Comparison of ENCODE assay signal across 15 cellular contexts in genomic region chr3:40073310-40074007, GRCh38.
DNase-seq lines count a peak whose midpoint lies in the region; ATAC-seq and TF ChIP-seq lines count a peak whose summit lies in the region.
"Had no signal": no experiment of that assay in that cellular context is flagged by ENCODE, and none has a peak within 500 bp of the region (broad histone marks: within the 10 kb centered on the region; RNA-seq: fewer than 3 reads in every experiment).

No MANE protein-coding gene starts in this region.

- H3K36me3 ChIP-seq in HCT116 (ENCODE audit: control insufficient read depth in 1 of 2, insufficient read depth in 2 of 2, low read length in 2 of 2), result no peaks in the 10 kb centered on the region
- no peaks in the 10 kb centered on the region for H3K36me3 ChIP-seq in gastroesophageal sphincter
- H3K36me3 ChIP-seq: vagina had no signal

- no peaks in the 10 kb centered on the region for H3K9me2 ChIP-seq in HCT116 (ENCODE audit: insufficient read depth)

- H3K79me2 ChIP-seq in HCT116 (ENCODE audit: insufficient read depth, low read length), result no peaks in the 10 kb centered on the region

- peak; percentile 82 for ATAC-seq in HCT116
- no peak for ATAC-seq in gastroesophageal sphincter
- no peak for ATAC-seq in GM21447 (IDR thresholded peaks at IDR 0.05; ENCODE audit: unreplicated experiment)
- no peak for ATAC-seq in GM21390 (IDR thresholded peaks at IDR 0.05; ENCODE audit: unreplicated experiment)
- ATAC-seq: activated T-cell treated with anti-CD3 and anti-CD28 coated beads, Interleukin-2, amount 50 U/mL, for 4 hours; psoas muscle had no signal

- DNase-seq in AG09309 (ENCODE audit: low read depth), result no peak
- peak; percentile 0 for DNase-seq in HCT116 (ENCODE audit: low read depth, low spot score)
- DNase-seq in iPS-NIHi7 (ENCODE audit: extremely low spot score), result peak; percentile 49
- DNase-seq in NCI-H1436 (lab: John Stamatoyannopoulos, UW), result no peak
- DNase-seq: activated T-cell treated with anti-CD3 and anti-CD28 coated beads, Interleukin-2, amount 50 U/mL, for 4 hours; DMS79 treated with DMSO at 0.1 percent for 48 hours; NCI-H2107; PC-9; psoas muscle had no signal

- H4K20me1 ChIP-seq in HCT116 (ENCODE audit: insufficient read depth), result no peaks in the 10 kb centered on the region

- H3K9me3 ChIP-seq in HCT116 (ENCODE audit: control insufficient read depth in 1 of 2, insufficient read depth in 1 of 2, low read depth in 1 of 2, low read length in 2 of 2), result no peaks in the 10 kb centered on the region
- no peaks in the 10 kb centered on the region for H3K9me3 ChIP-seq in gastroesophageal sphincter
- H3K9me3 ChIP-seq: psoas muscle, vagina had no signal

- CTCF ChIA-PET in HCT116 (lab: Charles Lee), result no interaction called here

- POLR2A ChIA-PET in HCT116 (lab: Charles Lee), result no interaction called here

- RAD21 ChIA-PET in HCT116 (lab: Charles Lee; ENCODE audit: low non-redundant PET in 1 of 2, low total read pairs in 2 of 2, uncharacterized antibody in 2 of 2, unreplicated experiment in 2 of 2), result no interaction called here

- H3K27me3 ChIP-seq in HCT116 (ENCODE audit: insufficient read depth, low read length) (no peaks in the 10 kb centered on the region), gastroesophageal sphincter (no peaks in the 10 kb centered on the region)
- H3K27me3 ChIP-seq: vagina had no signal

- TF ChIP-seq RAD21 in HCT116 (IDR thresholded peaks at IDR 0.05; ENCODE audit: low read depth), result no peak

- 63 to 69% methylated on average over 10 of the region's 11 CpGs for WGBS in gastroesophageal sphincter (ENCODE audit: low coverage in 1 of 2), 2 donors

- H3K4me1 ChIP-seq in HCT116 (ENCODE audit: control insufficient read depth in 1 of 2, insufficient read depth in 2 of 2, low read length in 2 of 2) (no peaks in the 10 kb centered on the region), gastroesophageal sphincter (no peaks in the 10 kb centered on the region)
- H3K4me1 ChIP-seq: psoas muscle, vagina had no signal

- TF ChIP-seq POLR2A in HCT116 (IDR thresholded peaks at IDR 0.05; ENCODE audit: borderline replicate concordance, extremely low read depth, insufficient read depth, insufficient read length) (no peak), gastroesophageal sphincter (IDR thresholded peaks at IDR 0.05) (no peak)

- H3K27ac ChIP-seq in HCT116 (ENCODE audit: low read depth, low read length) (no peak overlapping the region), VCaP (no peak overlapping the region), gastroesophageal sphincter (no peak overlapping the region)
- H3K27ac ChIP-seq: HL-60, PC-9, psoas muscle, vagina had no signal

- H3K4me3 ChIP-seq in AG09309 (ENCODE audit: control insufficient read depth, low read depth, low read length) (no peak overlapping the region), HCT116 (replicated peaks in 1 of 2; ENCODE audit: low read depth in 1 of 2, low read length in 2 of 2) (no peak overlapping the region), gastroesophageal sphincter (no peak overlapping the region)
- H3K4me3 ChIP-seq: PC-9, psoas muscle, vagina had no signal

- H3K9ac ChIP-seq in HCT116 (ENCODE audit: low read length), result no peak overlapping the region

- TF ChIP-seq EP300 in gastroesophageal sphincter (IDR thresholded peaks at IDR 0.05), result no peak

- H3K4me2 ChIP-seq in HCT116 (ENCODE audit: low read length), result no peak overlapping the region
- H3K4me2 ChIP-seq: PC-9 had no signal

- no peak overlapping the region for H2AFZ ChIP-seq in HCT116 (ENCODE audit: low read depth, low read length, poor library complexity, severe bottlenecking)
- H2AFZ ChIP-seq: PC-9 had no signal

- intact Hi-C loops in HCT116 (cut with micrococcal nuclease), result no loop called here

- TF ChIP-seq CTCF in AG09309 (IDR thresholded peaks at IDR 0.05; ENCODE audit: control insufficient read depth, insufficient read depth, low read depth, low read length, missing control alignments) (peak; percentile 23), HCT116 (IDR thresholded peaks at IDR 0.05 in 2 of 3, conservative IDR thresholded peaks at IDR 0.05 in 1 of 3; ENCODE audit: borderline replicate concordance in 1 of 3, insufficient read depth in 1 of 3, low read depth in 2 of 3, low read length in 2 of 3) (peak in 2 of 3 experiments; percentile 20 to 35; a peak in 2 of 6 replicates), VCaP (conservative IDR thresholded peaks at IDR 0.05) (peak; percentile 31), gastroesophageal sphincter (IDR thresholded peaks at IDR 0.05) (no peak)

- no TSS peak for BruUV-seq in HCT116 (replicated peaks; lab: Mats Ljungman, UMichigan)

TF ChIP-seq in HCT116, 20 proteins besides CTCF, POLR2A, EP300 and RAD21:
- no peak for TF ChIP-seq SIN3A (IDR thresholded peaks at IDR 0.05; ENCODE audit: low read depth)
- no peak for TF ChIP-seq ZFX (IDR thresholded peaks at IDR 0.05)
- no peak for TF ChIP-seq ZBTB33 (IDR thresholded peaks at IDR 0.05; ENCODE audit: extremely low read depth, insufficient replicate concordance, low read length)
- no peak for TF ChIP-seq POLR2AphosphoS5 (IDR thresholded peaks at IDR 0.05; ENCODE audit: low read depth, low read length)
- TF ChIP-seq JUND (IDR thresholded peaks at IDR 0.05), result no peak
- TF ChIP-seq CBX3 (IDR thresholded peaks at IDR 0.05; ENCODE audit: low read depth), result no peak

Comparison
In these comparisons a context has a peak if more than half of its experiments do, and no peak if none do; other contexts are left out.
1. DNase-seq: peak in HCT116 (single experiment) and iPS-NIHi7 (single experiment); none in AG09309 (single experiment) and NCI-H1436 (single experiment).
2. CTCF ChIP-seq: peak in AG09309 (single experiment), HCT116 (2 of 3) and VCaP (single experiment); none in gastroesophageal sphincter (0 of 4).